28 cellular contexts compared by ENCODE assay signal in the genomic region with DNA sequence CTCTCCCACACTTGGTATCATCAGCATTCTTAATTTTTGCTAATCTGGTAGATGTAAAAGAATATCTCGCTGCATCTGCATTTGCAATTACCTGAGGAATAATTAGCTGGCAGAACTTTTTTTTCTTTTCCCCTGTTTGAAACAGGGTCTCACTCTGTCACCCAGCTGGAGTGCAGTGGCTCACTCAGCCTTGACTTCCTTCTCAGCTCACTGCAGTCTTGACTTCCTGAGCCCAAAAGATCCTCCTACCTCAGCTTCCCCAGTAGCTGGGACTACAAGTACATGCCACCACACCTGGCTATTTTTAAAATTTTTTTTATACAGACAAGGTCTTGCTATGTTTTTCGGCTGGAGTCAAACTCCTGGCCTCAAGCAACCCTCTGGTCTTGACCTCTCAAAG. TPM values are rescaled to one million over a fixed set of nuclear protein-coding genes. Genes with fewer than 3 reads are reported as not detected.
"Had no signal": no experiment of that assay in that cellular context is flagged by ENCODE, and none has a peak within 500 bp of the region (broad histone marks: within the 10 kb centered on the region; RNA-seq: fewer than 3 reads in every experiment).

No MANE protein-coding gene starts in this region.

- H3K4me3 ChIP-seq: breast epithelium, SK-N-MC had no signal

- DNase-seq: activated CD4-positive, alpha-beta T cell treated with anti-CD3 and anti-CD28 coated beads for 48 hours; activated CD4-positive, alpha-beta T cell treated with anti-CD3 and anti-CD28 coated beads, Interleukin-2, amount 50 U/mL, for 4 hours; activated CD8-positive, alpha-beta memory T cell treated with anti-CD3 and anti-CD28 coated beads, Interleukin-2, amount 10 ng/mL, durations not matched to agents 7 days and 5 days; activated CD8-positive, alpha-beta T cell treated with anti-CD3 and anti-CD28 coated beads, Interleukin-2, amount 10 ng/mL, durations not matched to agents 7 days and 5 days; activated effector memory CD4-positive, alpha-beta T cell treated with Interleukin-2 at 50 U/mL for 16 hours; activated naive CD4-positive, alpha-beta T cell; activated T-cell treated with anti-CD3 and anti-CD28 coated beads, Interleukin-2, amount 50 U/mL, for 24 hours; aorta; caudate nucleus; Kasumi-1; KBM-7; NCI-H1105 treated with DMSO at 0.1 percent for 48 hours; NCI-H1436 treated with DMSO at 0.1 percent for 48 hours; NCI-H187; NCI-H2081 treated with DMSO at 0.1 percent for 48 hours; NCI-H446; NCI-H524; PC-3; SIG-M5; T-cell; T-helper 2 cell; T1000; WERI-Rb-1 had no signal

- H3K9me3 ChIP-seq: breast epithelium had no signal

- H3K27ac Mint-ChIP-seq: activated CD8-positive, alpha-beta memory T cell treated with anti-CD3 and anti-CD28 coated beads, Interleukin-2, amount 10 ng/mL, durations not matched to agents 7 days and 5 days; activated CD8-positive, alpha-beta T cell treated with anti-CD3 and anti-CD28 coated beads, Interleukin-2, amount 10 ng/mL, durations not matched to agents 7 days and 5 days; activated naive CD4-positive, alpha-beta T cell treated with anti-CD3 and anti-CD28 coated beads, Interleukin-2, amount 50 U/mL, for 24 hours; activated T-cell treated with anti-CD3 and anti-CD28 coated beads, Interleukin-2, amount 50 U/mL, for 24 hours; activated T-helper 1 cell treated with anti-CD3 and anti-CD28 coated beads, Interleukin-12 subunit alpha, Interleukin-12 subunit beta, Interleukin-2, Interleukin-4 antibody, amounts not matched to agents 30 ng/mL and 10 ng/mL and 1 ng/mL, durations not matched to agents 14 hours and 24 hours and 36 hours; T-cell had no signal

- H3K27me3 ChIP-seq: breast epithelium had no signal

- H3K36me3 Mint-ChIP-seq: activated CD8-positive, alpha-beta memory T cell treated with anti-CD3 and anti-CD28 coated beads, Interleukin-2, amount 10 ng/mL, durations not matched to agents 7 days and 5 days; activated naive CD4-positive, alpha-beta T cell treated with anti-CD3 and anti-CD28 coated beads, Interleukin-2, amount 50 U/mL, for 24 hours; T-cell had no signal

- H3K4me1 ChIP-seq: breast epithelium had no signal

- H3K4me1 Mint-ChIP-seq: activated CD8-positive, alpha-beta memory T cell treated with anti-CD3 and anti-CD28 coated beads, Interleukin-2, amount 10 ng/mL, durations not matched to agents 7 days and 5 days; activated naive CD4-positive, alpha-beta T cell treated with anti-CD3 and anti-CD28 coated beads, Interleukin-2, amount 50 U/mL, for 24 hours; T-cell had no signal

- H3K27ac ChIP-seq: breast epithelium, SK-N-MC, WERI-Rb-1 had no signal

- H3K9me3 Mint-ChIP-seq: activated naive CD4-positive, alpha-beta T cell treated with anti-CD3 and anti-CD28 coated beads, Interleukin-2, amount 50 U/mL, for 24 hours; activated T-cell treated with anti-CD3 and anti-CD28 coated beads, Interleukin-2, amount 50 U/mL, for 24 hours; activated T-helper 1 cell treated with anti-CD3 and anti-CD28 coated beads, Interleukin-12 subunit alpha, Interleukin-12 subunit beta, Interleukin-2, Interleukin-4 antibody, amounts not matched to agents 30 ng/mL and 10 ng/mL and 1 ng/mL, durations not matched to agents 14 hours and 24 hours and 36 hours; T-cell had no signal

- ATAC-seq: activated CD4-positive, CD25-positive, alpha-beta regulatory T cell treated with anti-CD3 and anti-CD28 coated beads, Interleukin-2, amount 50 U/mL, for 24 hours; activated CD8-positive, alpha-beta memory T cell treated with anti-CD3 and anti-CD28 coated beads, Interleukin-2, amount 10 ng/mL, durations not matched to agents 7 days and 5 days; activated CD8-positive, alpha-beta T cell treated with anti-CD3 and anti-CD28 coated beads, Interleukin-2, amount 10 ng/mL, durations not matched to agents 7 days and 5 days; PC-3; T-cell had no signal

- H3K4me3 Mint-ChIP-seq: activated CD8-positive, alpha-beta memory T cell treated with anti-CD3 and anti-CD28 coated beads, Interleukin-2, amount 10 ng/mL, durations not matched to agents 7 days and 5 days; activated CD8-positive, alpha-beta T cell treated with anti-CD3 and anti-CD28 coated beads, Interleukin-2, amount 10 ng/mL, durations not matched to agents 7 days and 5 days; activated naive CD4-positive, alpha-beta T cell treated with anti-CD3 and anti-CD28 coated beads, Interleukin-2, amount 50 U/mL, for 24 hours; activated T-cell treated with anti-CD3 and anti-CD28 coated beads, Interleukin-2, amount 50 U/mL, for 24 hours; activated T-helper 1 cell treated with anti-CD3 and anti-CD28 coated beads, Interleukin-12 subunit alpha, Interleukin-12 subunit beta, Interleukin-2, Interleukin-4 antibody, amounts not matched to agents 30 ng/mL and 10 ng/mL and 1 ng/mL, durations not matched to agents 14 hours and 24 hours and 36 hours; T-cell had no signal

- H3K27me3 Mint-ChIP-seq: activated naive CD4-positive, alpha-beta T cell treated with anti-CD3 and anti-CD28 coated beads, Interleukin-2, amount 50 U/mL, for 24 hours had no signal

- H3K36me3 ChIP-seq: breast epithelium, WERI-Rb-1 had no signal

RNA-seq across cellular contexts. Expression of gene ENAH, which starts 35.4 kb away (rescaled TPM):
- total RNA-seq: activated CD8-positive, alpha-beta memory T cell treated with anti-CD3 and anti-CD28 coated beads, Interleukin-2, amount 10 ng/mL, durations not matched to agents 7 days and 5 days; activated CD8-positive, alpha-beta T cell treated with anti-CD3 and anti-CD28 coated beads, Interleukin-2, amount 10 ng/mL, durations not matched to agents 7 days and 5 days had no signal
